Comparison of ENCODE assay signal across 19 cellular contexts in genomic region chr1:84985365-84985764, GRCh38. TPM values are rescaled to one million over a fixed set of nuclear protein-coding genes. Genes with fewer than 3 reads are reported as not detected.
DNase-seq lines count a peak whose midpoint lies in the region; ATAC-seq and TF ChIP-seq lines count a peak whose summit lies in the region.
"Had no signal": no experiment of that assay in that cellular context is flagged by ENCODE, and none has a peak within 500 bp of the region (broad histone marks: within the 10 kb centered on the region; RNA-seq: fewer than 3 reads in every experiment).

No MANE protein-coding gene starts in this region.

- ATAC-seq in GM19023 (IDR thresholded peaks at IDR 0.05; ENCODE audit: unreplicated experiment), result peak; percentile 45
- ATAC-seq in HG02852 (IDR thresholded peaks at IDR 0.05; ENCODE audit: unreplicated experiment), result peak; percentile 46
- no peak for ATAC-seq in Right ventricle myocardium inferior
- no peak for ATAC-seq in HG03025 (IDR thresholded peaks at IDR 0.05; ENCODE audit: low FRiP score, unreplicated experiment)
- ATAC-seq: activated naive CD8-positive, alpha-beta T cell treated with anti-CD3 and anti-CD28 coated beads, Interleukin-2, amount 50 U/mL, for 24 hours; CD8-positive, alpha-beta T cell; T-helper 17 cell had no signal

- DNase-seq in NCI-H526 treated with DMSO at 0.1 percent for 48 hours (lab: John Stamatoyannopoulos, UW) (peak; percentile 21), NCI-H1930 (lab: John Stamatoyannopoulos, UW) (no peak), Right ventricle myocardium inferior (ENCODE audit: missing footprints) (no peak), smooth muscle cell (lab: John Stamatoyannopoulos, UW; ENCODE audit: unreplicated experiment) (no peak)
- DNase-seq: activated naive CD8-positive, alpha-beta T cell treated with anti-CD3 and anti-CD28 coated beads, Interleukin-2, amount 50 U/mL, for 24 hours; CD8-positive, alpha-beta T cell; dorsolateral prefrontal cortex; erythroblast; left ventricle myocardium inferior; NCI-H446 treated with DMSO at 0.1 percent for 48 hours; stimulated activated CD4-positive, alpha-beta T cell treated with anti-CD3 and anti-CD28 coated beads, Interleukin-4, amount 100 ng/mL, for 24 hours; stimulated activated CD8-positive, alpha-beta memory T cell treated with anti-CD3 and anti-CD28 coated beads, Interleukin-4, amount 100 ng/mL, for 48 hours; T-helper 17 cell had no signal

- no peaks in the 10 kb centered on the region for H3K9me3 ChIP-seq in DOHH2 (ENCODE audit: control insufficient read depth, insufficient read depth, low read length)
- H3K9me3 ChIP-seq in smooth muscle cell (replicated peaks; ENCODE audit: low read depth), result no peaks in the 10 kb centered on the region

- H3F3A ChIP-seq in DOHH2 (ENCODE audit: control insufficient read depth, insufficient read depth) (peaks cover 11% of the 10 kb centered on the region), smooth muscle cell (ENCODE audit: low read depth) (no peaks in the 10 kb centered on the region)

- H3K4me3 ChIP-seq in DOHH2 (ENCODE audit: low read length), result peak overlapping the region; percentile 13; the same call in 1 of the 2 replicates
- no peak overlapping the region for H3K4me3 ChIP-seq in smooth muscle cell
- H3K4me3 ChIP-seq: cardiac muscle cell, dorsolateral prefrontal cortex, left ventricle myocardium inferior had no signal

- H3K27me3 ChIP-seq in DOHH2 (ENCODE audit: control insufficient read depth, low read length), result no peaks in the 10 kb centered on the region
- H3K27me3 ChIP-seq in smooth muscle cell (ENCODE audit: low read depth), result no peaks in the 10 kb centered on the region
- H3K27me3 ChIP-seq: cardiac muscle cell, dorsolateral prefrontal cortex had no signal

- H3K9ac ChIP-seq in smooth muscle cell (ENCODE audit: low read depth), result no peak overlapping the region

- peaks cover 84% of the 10 kb centered on the region for H3K79me2 ChIP-seq in DOHH2 (ENCODE audit: control insufficient read depth, low read length)
- no peaks in the 10 kb centered on the region for H3K79me2 ChIP-seq in smooth muscle cell (ENCODE audit: low read depth)

- H3K4me1 ChIP-seq in DOHH2 (ENCODE audit: control insufficient read depth, low read length), result peaks cover 40% of the 10 kb centered on the region
- no peaks in the 10 kb centered on the region for H3K4me1 ChIP-seq in smooth muscle cell (ENCODE audit: low read depth)
- H3K4me1 ChIP-seq: left ventricle myocardium inferior had no signal

- no peaks in the 10 kb centered on the region for H3K9me2 ChIP-seq in DOHH2 (replicated peaks; ENCODE audit: control insufficient read depth, low read length)

- H3K4me2 ChIP-seq in DOHH2 (ENCODE audit: low read length) (peak overlapping the region; percentile 48), smooth muscle cell (no peak overlapping the region)

- peak overlapping the region; percentile 12 for H3K27ac ChIP-seq in DOHH2 (ENCODE audit: low read depth, low read length)
- H3K27ac ChIP-seq in smooth muscle cell (ENCODE audit: low read depth), result no peak overlapping the region
- H3K27ac ChIP-seq: cardiac muscle cell, dorsolateral prefrontal cortex, left ventricle myocardium inferior had no signal

- no peak overlapping the region for H2AFZ ChIP-seq in smooth muscle cell (ENCODE audit: low read depth)

- intact Hi-C loops in Right ventricle myocardium inferior (cut with DNase I), result no loop called here

- H3K36me3 ChIP-seq in DOHH2 (ENCODE audit: control insufficient read depth, low read length), result peaks cover 43% of the 10 kb centered on the region
- H3K36me3 ChIP-seq in smooth muscle cell (ENCODE audit: low read depth), result no peaks in the 10 kb centered on the region
- H3K36me3 ChIP-seq: cardiac muscle cell, left ventricle myocardium inferior had no signal

- H4K20me1 ChIP-seq in DOHH2 (ENCODE audit: control insufficient read depth, insufficient read depth, low read depth, low read length) (peaks cover 3% of the 10 kb centered on the region; the same call in 1 of the 2 replicates), smooth muscle cell (ENCODE audit: low read depth) (no peaks in the 10 kb centered on the region)

- TF ChIP-seq CTCF in DOHH2 (IDR thresholded peaks at IDR 0.05; ENCODE audit: low read depth, low read length, poor library complexity, severe bottlenecking), result no peak
- no peak for TF ChIP-seq CTCF in smooth muscle cell (IDR thresholded peaks at IDR 0.05; ENCODE audit: borderline replicate concordance, insufficient read depth, poor library complexity, severe bottlenecking)

RNA-seq across cellular contexts. Expression of gene MCOLN2, which starts 11.5 kb away (rescaled TPM):
- total RNA-seq in Right ventricle myocardium inferior, result 0.19 TPM
- total RNA-seq in smooth muscle cell, result not detected in 2 replicates
- 0.25 TPM in 1 of 2 replicates, not detected in the other for polyA plus RNA-seq in smooth muscle cell
- total RNA-seq: cardiac muscle cell, temporal lobe had no signal
- polyA plus RNA-seq: cardiac muscle cell had no signal

Comparison
In these comparisons a context has a peak if more than half of its experiments do, and no peak if none do; other contexts are left out.
1. ATAC-seq: peak in GM19023 (single experiment) and HG02852 (single experiment); none in Right ventricle myocardium inferior (single experiment) and HG03025 (single experiment).